1 cellular context compared by ENCODE assay signal in genomic region chr1:11674488-11674887, GRCh38.
TF ChIP-seq lines count a peak whose summit lies in the region.

No MANE protein-coding gene starts in this region.

TF ChIP-seq in K562, 482 proteins besides CTCF, POLR2A, EP300 and RAD21:
- no peak for TF ChIP-seq THRAP3 (IDR thresholded peaks at IDR 0.05; ENCODE audit: borderline replicate concordance)
- TF ChIP-seq ZNF174 (CRISPR knock-in tag; IDR thresholded peaks at IDR 0.05): no peak
- TF ChIP-seq LEF1 (IDR thresholded peaks at IDR 0.05): no peak
- TF ChIP-seq POLR2G (IDR thresholded peaks at IDR 0.05; ENCODE audit: low read depth, low read length): peak; percentile 62
- TF ChIP-seq ZNF644 (tag; IDR thresholded peaks at IDR 0.05; ENCODE audit: low read depth): no peak
- TF ChIP-seq ZFP91 (CRISPR knock-in tag; IDR thresholded peaks at IDR 0.05): no peak
- TF ChIP-seq ZFP36 (IDR thresholded peaks at IDR 0.05; ENCODE audit: low read depth, low read length, partially characterized antibody): peak; percentile 25
- TF ChIP-seq RBFOX2 (IDR thresholded peaks at IDR 0.05; ENCODE audit: low read depth, low read length): peak; percentile 42; the same call in 1 of the 2 replicates
